ENCODE assay signal across 17 cellular contexts in the genomic region with DNA sequence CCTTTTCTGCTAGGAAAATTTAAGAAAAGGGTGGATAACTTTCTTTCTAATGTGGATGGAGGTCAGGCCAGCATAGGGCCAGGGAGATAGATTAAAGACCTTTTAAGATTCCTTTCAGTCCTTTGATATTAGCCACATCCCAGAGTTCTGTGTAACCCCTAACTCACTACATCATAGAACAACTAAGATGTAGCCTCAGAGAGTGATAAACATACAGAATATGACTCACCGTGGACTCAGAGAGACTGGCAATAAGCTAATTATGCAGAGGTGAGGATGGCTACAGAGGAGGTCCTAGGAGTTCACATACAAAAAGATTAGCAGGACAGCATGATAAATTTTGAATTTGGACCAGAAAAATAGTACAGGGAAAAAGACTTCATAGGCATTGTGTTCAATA.
DNase-seq lines count a peak whose midpoint lies in the region; ATAC-seq, FAIRE-seq and TF ChIP-seq lines count a peak whose summit lies in the region.
"Had no signal": no experiment of that assay in that cellular context is flagged by ENCODE, and none has a peak within 500 bp of the region (broad histone marks: within the 10 kb centered on the region; RNA-seq: fewer than 3 reads in every experiment).

No MANE protein-coding gene starts in this region.

- no peak overlapping the region for H3K4me3 Mint-ChIP-seq in activated CD8-positive, alpha-beta memory T cell treated with anti-CD3 and anti-CD28 coated beads, Interleukin-2, amount 10 ng/mL, durations not matched to agents 7 days and 5 days
- H3K4me3 Mint-ChIP-seq: CD4-positive, alpha-beta T cell had no signal

- H3K9me3 Mint-ChIP-seq in activated CD8-positive, alpha-beta memory T cell treated with anti-CD3 and anti-CD28 coated beads, Interleukin-2, amount 10 ng/mL, durations not matched to agents 7 days and 5 days (ENCODE audit: low read depth), result peaks cover 8% of the 10 kb centered on the region

- H3K36me3 ChIP-seq in neutrophil (peaks cover 71% of the 10 kb centered on the region), right atrium auricular region (no peaks in the 10 kb centered on the region), pancreas (no peaks in the 10 kb centered on the region)
- H3K36me3 ChIP-seq: SJSA1, suprapubic skin had no signal

- WGBS in pancreas, 2 donors, result 58 to 71% methylated on average over 1 of the region's 1 CpG

- no peak for DNase-seq in activated CD8-positive, alpha-beta memory T cell treated with anti-CD3 and anti-CD28 coated beads, Interleukin-2, amount 10 ng/mL, durations not matched to agents 7 days and 5 days
- no peak for DNase-seq in activated CD8-positive, alpha-beta memory T cell treated with anti-CD3 and anti-CD28 coated beads, Interleukin-2, amount 50 U/mL, for 48 hours
- DNase-seq in NCI-H226, result peak; percentile 85
- DNase-seq in choroid plexus epithelial cell (ENCODE audit: low read depth), result peak; percentile 25
- DNase-seq in right atrium auricular region (ENCODE audit: low spot score), result no peak
- no peak for DNase-seq in pancreas
- DNase-seq: activated CD4-positive, alpha-beta T cell treated with anti-CD3 and anti-CD28 coated beads for 1 hour; CD4-positive, alpha-beta T cell; DND-41; NCI-H1694; NCI-H446 treated with DMSO at 0.1 percent for 48 hours; stimulated activated CD4-positive, alpha-beta T cell treated with anti-CD3 and anti-CD28 coated beads, Interleukin-2, amount 100 ng/mL, for 24 hours had no signal

- peak; percentile 49 for ATAC-seq in activated CD8-positive, alpha-beta memory T cell treated with anti-CD3 and anti-CD28 coated beads, Interleukin-2, amount 10 ng/mL, durations not matched to agents 7 days and 5 days
- ATAC-seq in HG02571 (IDR thresholded peaks at IDR 0.05; ENCODE audit: unreplicated experiment) (no peak), pancreas (no peak)

- H3K27me3 ChIP-seq in neutrophil, result no peaks in the 10 kb centered on the region
- no peaks in the 10 kb centered on the region for H3K27me3 ChIP-seq in right atrium auricular region
- H3K27me3 ChIP-seq in pancreas, result no peaks in the 10 kb centered on the region
- H3K27me3 ChIP-seq: SJSA1, suprapubic skin had no signal

- H3K36me3 Mint-ChIP-seq in activated CD8-positive, alpha-beta memory T cell treated with anti-CD3 and anti-CD28 coated beads, Interleukin-2, amount 10 ng/mL, durations not matched to agents 7 days and 5 days, result peaks cover 47% of the 10 kb centered on the region

- no peak overlapping the region for H3K27ac Mint-ChIP-seq in activated CD8-positive, alpha-beta memory T cell treated with anti-CD3 and anti-CD28 coated beads, Interleukin-2, amount 10 ng/mL, durations not matched to agents 7 days and 5 days
- H3K27ac Mint-ChIP-seq: CD4-positive, alpha-beta T cell had no signal

- H3K27ac ChIP-seq in neutrophil, result peak overlapping the region; percentile 43
- H3K27ac ChIP-seq in right atrium auricular region, result no peak overlapping the region
- H3K27ac ChIP-seq in pancreas, result no peak overlapping the region
- H3K27ac ChIP-seq: SJSA1, suprapubic skin had no signal

- H3K27me3 Mint-ChIP-seq in activated CD8-positive, alpha-beta memory T cell treated with anti-CD3 and anti-CD28 coated beads, Interleukin-2, amount 10 ng/mL, durations not matched to agents 7 days and 5 days, result no peaks in the 10 kb centered on the region
- H3K27me3 Mint-ChIP-seq: CD4-positive, alpha-beta T cell had no signal

- FAIRE-seq in pancreas (lab: Jason Lieb, UNC), result no peak
- FAIRE-seq: HTR-8/SVneo had no signal

- H3K9me3 ChIP-seq in neutrophil (no peaks in the 10 kb centered on the region), right atrium auricular region (no peaks in the 10 kb centered on the region), pancreas (no peaks in the 10 kb centered on the region)
- H3K9me3 ChIP-seq: SJSA1, suprapubic skin had no signal

- intact Hi-C loops in pancreas (cut with DNase I), result no loop called here

- H3K4me1 Mint-ChIP-seq in activated CD8-positive, alpha-beta memory T cell treated with anti-CD3 and anti-CD28 coated beads, Interleukin-2, amount 10 ng/mL, durations not matched to agents 7 days and 5 days, result peaks cover 15% of the 10 kb centered on the region

- H3K4me3 ChIP-seq in choroid plexus epithelial cell (ENCODE audit: low read depth, low read length) (no peak overlapping the region), neutrophil (ENCODE audit: low read depth in 1 of 2, low read length in 1 of 2) (no peak overlapping the region), right atrium auricular region (no peak overlapping the region), pancreas (no peak overlapping the region)
- H3K4me3 ChIP-seq: SJSA1, suprapubic skin had no signal

- H3K4me1 ChIP-seq in neutrophil (ENCODE audit: control insufficient read depth in 1 of 2, insufficient read depth in 1 of 2, low read depth in 1 of 2, low read length in 1 of 2), result peaks cover 0 to 11% of the 10 kb centered on the region in 2 experiments
- H3K4me1 ChIP-seq in right atrium auricular region, result no peaks in the 10 kb centered on the region
- H3K4me1 ChIP-seq in pancreas, result no peaks in the 10 kb centered on the region
- H3K4me1 ChIP-seq: suprapubic skin had no signal

- TF ChIP-seq CTCF in choroid plexus epithelial cell (conservative IDR thresholded peaks at IDR 0.05; ENCODE audit: low read depth, low read length), result no peak
- no peak for TF ChIP-seq CTCF in neutrophil (IDR thresholded peaks at IDR 0.05)
- no peak for TF ChIP-seq CTCF in right atrium auricular region (IDR thresholded peaks at IDR 0.05)
- TF ChIP-seq CTCF in pancreas (IDR thresholded peaks at IDR 0.05), result no peak

- CTCF ChIA-PET in activated CD8-positive, alpha-beta memory T cell treated with anti-CD3 and anti-CD28 coated beads, Interleukin-2, amount 10 ng/mL, durations not matched to agents 7 days and 5 days (lab: Charles Lee), result interaction anchor here (1.1 kb wide), 1 partner anchor 13 kb away, joined by 3 read pairs; no protein-coding TSS in a partner anchor

Comparison
In these comparisons a context has a peak if more than half of its experiments do, and no peak if none do; other contexts are left out.
1. DNase-seq: peak in NCI-H226 (single experiment) and choroid plexus epithelial cell (single experiment); none in activated CD8-positive, alpha-beta memory T cell treated with anti-CD3 and anti-CD28 coated beads, Interleukin-2, amount 10 ng/mL, durations not matched to agents 7 days and 5 days (single experiment), activated CD8-positive, alpha-beta memory T cell treated with anti-CD3 and anti-CD28 coated beads, Interleukin-2, amount 50 U/mL, for 48 hours (single experiment), right atrium auricular region (single experiment) and pancreas (0 of 6).